Comparison of ENCODE assay signal across 8 cellular contexts in the genomic region with DNA sequence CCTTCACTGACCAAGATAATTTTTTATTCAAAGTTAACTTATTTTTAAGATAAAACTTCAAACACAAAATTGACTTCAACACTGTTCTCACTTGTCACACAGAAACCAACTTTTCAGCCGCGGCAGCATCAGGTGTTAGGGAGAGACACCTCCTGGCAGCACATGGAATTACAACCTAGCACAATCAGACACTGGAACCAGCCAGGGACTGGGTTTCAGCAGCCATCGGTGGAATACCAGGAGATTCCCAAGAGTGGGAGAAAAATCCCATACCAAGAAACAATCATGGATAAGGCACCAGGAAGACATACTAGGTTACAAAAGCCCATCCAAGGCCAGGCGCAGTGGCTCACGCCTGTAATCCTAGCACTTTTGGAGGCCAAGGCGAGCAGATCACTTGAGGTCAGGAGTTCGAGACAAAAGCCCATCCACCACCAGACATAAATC.
DNase-seq lines count a peak whose midpoint lies in the region; ATAC-seq and FAIRE-seq lines count a peak whose summit lies in the region.

No MANE protein-coding gene starts in this region.

- FAIRE-seq in urothelium cell line (lab: Jason Lieb, UNC), result no peak

- ATAC-seq in GM19395 (IDR thresholded peaks at IDR 0.05; ENCODE audit: unreplicated experiment), result no peak

- DNase-seq in Daoy (ENCODE audit: low read depth) (peak; percentile 57), HT1080 (ENCODE audit: low read depth) (peak; percentile 53), SHP77 treated with DMSO at 0.1 percent for 48 hours (lab: John Stamatoyannopoulos, UW) (peak; percentile 70), germinal center (ENCODE audit: low spot score) (peak; percentile 70), pons (ENCODE audit: low spot score) (peak; percentile 80), urothelium cell line (ENCODE audit: low spot score) (peak; percentile 72)
- peak in 3 of 4 experiments; percentile 5 to 32 (median 31) for DNase-seq in activated naive CD4-positive, alpha-beta T cell (lab: John Stamatoyannopoulos, UW)
